ENCODE assay signal across 1 cellular context in the genomic region with DNA sequence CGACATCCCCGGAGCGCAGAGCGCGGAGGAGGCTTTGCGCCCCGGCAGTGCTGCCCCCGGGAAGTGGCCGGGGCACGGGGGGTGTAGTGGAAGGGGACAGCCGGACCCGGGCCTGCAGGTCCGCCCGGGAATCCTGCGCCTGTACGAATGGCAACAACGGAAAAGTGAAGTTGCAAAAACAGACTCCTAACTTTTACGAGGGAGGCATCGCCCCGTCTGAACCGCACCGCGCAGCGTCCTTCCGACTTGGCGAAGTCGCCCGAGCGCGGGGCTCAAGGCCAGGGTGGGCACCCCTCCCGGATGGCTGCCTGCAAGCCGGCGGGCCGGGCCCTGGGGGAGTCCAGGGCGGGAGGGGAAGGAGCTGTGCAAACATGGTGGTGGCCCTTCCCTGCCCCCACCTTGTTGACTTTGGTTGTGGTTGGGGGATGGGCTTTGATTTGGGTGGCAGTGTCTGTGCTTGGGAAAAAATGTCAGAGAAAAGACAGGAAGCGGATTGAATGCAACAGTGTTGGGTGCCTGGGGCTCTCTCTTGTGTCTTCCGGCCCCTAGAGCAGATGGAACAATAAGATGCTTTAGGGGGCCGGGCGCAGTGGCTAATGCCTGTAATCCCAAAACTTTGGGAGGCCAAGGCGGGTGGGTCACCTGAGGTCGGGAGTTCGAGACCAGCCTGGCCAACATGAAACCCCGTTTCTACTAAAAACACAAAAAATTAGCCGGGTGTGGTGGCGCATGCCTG.
A peak's percentile ranks its signal among the peaks of the same experiment; 100 is the strongest.
TF ChIP-seq lines count a peak whose summit lies in the region.

No MANE protein-coding gene starts in this region.

TF ChIP-seq in HepG2, 621 proteins besides CTCF, POLR2A, EP300 and RAD21 (continued from another document and continues in another):
- TF ChIP-seq, protein P1, sequence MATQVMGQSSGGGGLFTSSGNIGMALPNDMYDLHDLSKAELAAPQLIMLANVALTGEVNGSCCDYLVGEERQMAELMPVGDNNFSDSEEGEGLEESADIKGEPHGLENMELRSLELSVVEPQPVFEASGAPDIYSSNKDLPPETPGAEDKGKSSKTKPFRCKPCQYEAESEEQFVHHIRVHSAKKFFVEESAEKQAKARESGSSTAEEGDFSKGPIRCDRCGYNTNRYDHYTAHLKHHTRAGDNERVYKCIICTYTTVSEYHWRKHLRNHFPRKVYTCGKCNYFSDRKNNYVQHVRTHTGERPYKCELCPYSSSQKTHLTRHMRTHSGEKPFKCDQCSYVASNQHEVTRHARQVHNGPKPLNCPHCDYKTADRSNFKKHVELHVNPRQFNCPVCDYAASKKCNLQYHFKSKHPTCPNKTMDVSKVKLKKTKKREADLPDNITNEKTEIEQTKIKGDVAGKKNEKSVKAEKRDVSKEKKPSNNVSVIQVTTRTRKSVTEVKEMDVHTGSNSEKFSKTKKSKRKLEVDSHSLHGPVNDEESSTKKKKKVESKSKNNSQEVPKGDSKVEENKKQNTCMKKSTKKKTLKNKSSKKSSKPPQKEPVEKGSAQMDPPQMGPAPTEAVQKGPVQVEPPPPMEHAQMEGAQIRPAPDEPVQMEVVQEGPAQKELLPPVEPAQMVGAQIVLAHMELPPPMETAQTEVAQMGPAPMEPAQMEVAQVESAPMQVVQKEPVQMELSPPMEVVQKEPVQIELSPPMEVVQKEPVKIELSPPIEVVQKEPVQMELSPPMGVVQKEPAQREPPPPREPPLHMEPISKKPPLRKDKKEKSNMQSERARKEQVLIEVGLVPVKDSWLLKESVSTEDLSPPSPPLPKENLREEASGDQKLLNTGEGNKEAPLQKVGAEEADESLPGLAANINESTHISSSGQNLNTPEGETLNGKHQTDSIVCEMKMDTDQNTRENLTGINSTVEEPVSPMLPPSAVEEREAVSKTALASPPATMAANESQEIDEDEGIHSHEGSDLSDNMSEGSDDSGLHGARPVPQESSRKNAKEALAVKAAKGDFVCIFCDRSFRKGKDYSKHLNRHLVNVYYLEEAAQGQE (IDR thresholded peaks at IDR 0.05; ENCODE audit: borderline replicate concordance in 1 of 2, low read depth in 1 of 2, low read length in 2 of 2) = no peak
- peak; percentile 72 for TF ChIP-seq SPEN (CRISPR knock-in tag; IDR thresholded peaks at IDR 0.05; ENCODE audit: low read depth)
- 0 out of 2 replicates have a peak, but pooled peaks have one; percentile 29 for TF ChIP-seq GTF3A (CRISPR knock-in tag; conservative IDR thresholded peaks at IDR 0.05)
- no peak for TF ChIP-seq ZNF790 (CRISPR knock-in tag; IDR thresholded peaks at IDR 0.05; ENCODE audit: borderline replicate concordance)
- peak; percentile 83; the same call in 1 of the 2 replicates for TF ChIP-seq ZSCAN31 (CRISPR knock-in tag; IDR thresholded peaks at IDR 0.05; ENCODE audit: low read depth)
- TF ChIP-seq, protein P2, sequence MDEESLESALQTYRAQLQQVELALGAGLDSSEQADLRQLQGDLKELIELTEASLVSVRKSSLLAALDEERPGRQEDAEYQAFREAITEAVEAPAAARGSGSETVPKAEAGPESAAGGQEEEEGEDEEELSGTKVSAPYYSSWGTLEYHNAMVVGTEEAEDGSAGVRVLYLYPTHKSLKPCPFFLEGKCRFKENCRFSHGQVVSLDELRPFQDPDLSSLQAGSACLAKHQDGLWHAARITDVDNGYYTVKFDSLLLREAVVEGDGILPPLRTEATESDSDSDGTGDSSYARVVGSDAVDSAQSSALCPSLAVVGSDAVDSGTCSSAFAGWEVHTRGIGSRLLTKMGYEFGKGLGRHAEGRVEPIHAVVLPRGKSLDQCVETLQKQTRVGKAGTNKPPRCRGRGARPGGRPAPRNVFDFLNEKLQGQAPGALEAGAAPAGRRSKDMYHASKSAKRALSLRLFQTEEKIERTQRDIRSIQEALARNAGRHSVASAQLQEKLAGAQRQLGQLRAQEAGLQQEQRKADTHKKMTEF (CRISPR knock-in tag; IDR thresholded peaks at IDR 0.05) = peak; percentile 99
- TF ChIP-seq FOXA1 (IDR thresholded peaks at IDR 0.05) = peak; percentile 86
- TF ChIP-seq FOXA1 (CRISPR knock-in tag; IDR thresholded peaks at IDR 0.05) = peak; percentile 100
- peak; percentile 76; the same call in 1 of the 2 replicates for TF ChIP-seq ZNF232 (CRISPR knock-in tag; IDR thresholded peaks at IDR 0.05; ENCODE audit: borderline replicate concordance)
- TF ChIP-seq MED1 (CRISPR knock-in tag; IDR thresholded peaks at IDR 0.05) = peak; percentile 92
- TF ChIP-seq KDM3A (CRISPR knock-in tag; IDR thresholded peaks at IDR 0.05; ENCODE audit: low read depth) = peak; percentile 92
- TF ChIP-seq, protein P3, sequence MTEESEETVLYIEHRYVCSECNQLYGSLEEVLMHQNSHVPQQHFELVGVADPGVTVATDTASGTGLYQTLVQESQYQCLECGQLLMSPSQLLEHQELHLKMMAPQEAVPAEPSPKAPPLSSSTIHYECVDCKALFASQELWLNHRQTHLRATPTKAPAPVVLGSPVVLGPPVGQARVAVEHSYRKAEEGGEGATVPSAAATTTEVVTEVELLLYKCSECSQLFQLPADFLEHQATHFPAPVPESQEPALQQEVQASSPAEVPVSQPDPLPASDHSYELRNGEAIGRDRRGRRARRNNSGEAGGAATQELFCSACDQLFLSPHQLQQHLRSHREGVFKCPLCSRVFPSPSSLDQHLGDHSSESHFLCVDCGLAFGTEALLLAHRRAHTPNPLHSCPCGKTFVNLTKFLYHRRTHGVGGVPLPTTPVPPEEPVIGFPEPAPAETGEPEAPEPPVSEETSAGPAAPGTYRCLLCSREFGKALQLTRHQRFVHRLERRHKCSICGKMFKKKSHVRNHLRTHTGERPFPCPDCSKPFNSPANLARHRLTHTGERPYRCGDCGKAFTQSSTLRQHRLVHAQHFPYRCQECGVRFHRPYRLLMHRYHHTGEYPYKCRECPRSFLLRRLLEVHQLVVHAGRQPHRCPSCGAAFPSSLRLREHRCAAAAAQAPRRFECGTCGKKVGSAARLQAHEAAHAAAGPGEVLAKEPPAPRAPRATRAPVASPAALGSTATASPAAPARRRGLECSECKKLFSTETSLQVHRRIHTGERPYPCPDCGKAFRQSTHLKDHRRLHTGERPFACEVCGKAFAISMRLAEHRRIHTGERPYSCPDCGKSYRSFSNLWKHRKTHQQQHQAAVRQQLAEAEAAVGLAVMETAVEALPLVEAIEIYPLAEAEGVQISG (CRISPR knock-in tag; IDR thresholded peaks at IDR 0.05) = peak; percentile 87
- peak; percentile 82 for TF ChIP-seq THAP11 (CRISPR knock-in tag; IDR thresholded peaks at IDR 0.05)
- TF ChIP-seq, protein P4, sequence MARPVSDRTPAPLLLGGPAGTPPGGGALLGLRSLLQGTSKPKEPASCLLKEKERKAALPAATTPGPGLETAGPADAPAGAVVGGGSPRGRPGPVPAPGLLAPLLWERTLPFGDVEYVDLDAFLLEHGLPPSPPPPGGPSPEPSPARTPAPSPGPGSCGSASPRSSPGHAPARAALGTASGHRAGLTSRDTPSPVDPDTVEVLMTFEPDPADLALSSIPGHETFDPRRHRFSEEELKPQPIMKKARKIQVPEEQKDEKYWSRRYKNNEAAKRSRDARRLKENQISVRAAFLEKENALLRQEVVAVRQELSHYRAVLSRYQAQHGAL (CRISPR knock-in tag; IDR thresholded peaks at IDR 0.05; ENCODE audit: not compliant biosample characterization) = peak; percentile 85
- TF ChIP-seq HOXA7 (CRISPR knock-in tag; IDR thresholded peaks at IDR 0.05) = no peak
- TF ChIP-seq, protein P5, sequence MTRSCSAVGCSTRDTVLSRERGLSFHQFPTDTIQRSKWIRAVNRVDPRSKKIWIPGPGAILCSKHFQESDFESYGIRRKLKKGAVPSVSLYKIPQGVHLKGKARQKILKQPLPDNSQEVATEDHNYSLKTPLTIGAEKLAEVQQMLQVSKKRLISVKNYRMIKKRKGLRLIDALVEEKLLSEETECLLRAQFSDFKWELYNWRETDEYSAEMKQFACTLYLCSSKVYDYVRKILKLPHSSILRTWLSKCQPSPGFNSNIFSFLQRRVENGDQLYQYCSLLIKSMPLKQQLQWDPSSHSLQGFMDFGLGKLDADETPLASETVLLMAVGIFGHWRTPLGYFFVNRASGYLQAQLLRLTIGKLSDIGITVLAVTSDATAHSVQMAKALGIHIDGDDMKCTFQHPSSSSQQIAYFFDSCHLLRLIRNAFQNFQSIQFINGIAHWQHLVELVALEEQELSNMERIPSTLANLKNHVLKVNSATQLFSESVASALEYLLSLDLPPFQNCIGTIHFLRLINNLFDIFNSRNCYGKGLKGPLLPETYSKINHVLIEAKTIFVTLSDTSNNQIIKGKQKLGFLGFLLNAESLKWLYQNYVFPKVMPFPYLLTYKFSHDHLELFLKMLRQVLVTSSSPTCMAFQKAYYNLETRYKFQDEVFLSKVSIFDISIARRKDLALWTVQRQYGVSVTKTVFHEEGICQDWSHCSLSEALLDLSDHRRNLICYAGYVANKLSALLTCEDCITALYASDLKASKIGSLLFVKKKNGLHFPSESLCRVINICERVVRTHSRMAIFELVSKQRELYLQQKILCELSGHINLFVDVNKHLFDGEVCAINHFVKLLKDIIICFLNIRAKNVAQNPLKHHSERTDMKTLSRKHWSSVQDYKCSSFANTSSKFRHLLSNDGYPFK (CRISPR knock-in tag; IDR thresholded peaks at IDR 0.05; ENCODE audit: borderline replicate concordance) = peak; percentile 71; the same call in 1 of the 2 replicates
- TF ChIP-seq, protein P6, sequence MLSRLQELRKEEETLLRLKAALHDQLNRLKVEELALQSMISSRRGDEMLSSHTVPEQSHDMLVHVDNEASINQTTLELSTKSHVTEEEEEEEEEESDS (CRISPR knock-in tag; IDR thresholded peaks at IDR 0.05; ENCODE audit: borderline replicate concordance) = peak; percentile 94; the same call in 1 of the 2 replicates
- peak; percentile 91 for TF ChIP-seq CCAR2 (optimal IDR thresholded peaks at IDR 0.05; ENCODE audit: low read depth, low read length)
- 0 out of 2 replicates have a peak, but pooled peaks have one; percentile 58 for TF ChIP-seq JUN (CRISPR knock-in tag; IDR thresholded peaks at IDR 0.05)
- no peak for TF ChIP-seq AHR (CRISPR knock-in tag; IDR thresholded peaks at IDR 0.05)
- TF ChIP-seq, protein P7, sequence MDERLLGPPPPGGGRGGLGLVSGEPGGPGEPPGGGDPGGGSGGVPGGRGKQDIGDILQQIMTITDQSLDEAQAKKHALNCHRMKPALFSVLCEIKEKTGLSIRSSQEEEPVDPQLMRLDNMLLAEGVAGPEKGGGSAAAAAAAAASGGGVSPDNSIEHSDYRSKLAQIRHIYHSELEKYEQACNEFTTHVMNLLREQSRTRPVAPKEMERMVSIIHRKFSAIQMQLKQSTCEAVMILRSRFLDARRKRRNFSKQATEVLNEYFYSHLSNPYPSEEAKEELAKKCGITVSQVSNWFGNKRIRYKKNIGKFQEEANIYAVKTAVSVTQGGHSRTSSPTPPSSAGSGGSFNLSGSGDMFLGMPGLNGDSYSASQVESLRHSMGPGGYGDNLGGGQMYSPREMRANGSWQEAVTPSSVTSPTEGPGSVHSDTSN (CRISPR knock-in tag; IDR thresholded peaks at IDR 0.05) = no peak
- TF ChIP-seq, protein P8, sequence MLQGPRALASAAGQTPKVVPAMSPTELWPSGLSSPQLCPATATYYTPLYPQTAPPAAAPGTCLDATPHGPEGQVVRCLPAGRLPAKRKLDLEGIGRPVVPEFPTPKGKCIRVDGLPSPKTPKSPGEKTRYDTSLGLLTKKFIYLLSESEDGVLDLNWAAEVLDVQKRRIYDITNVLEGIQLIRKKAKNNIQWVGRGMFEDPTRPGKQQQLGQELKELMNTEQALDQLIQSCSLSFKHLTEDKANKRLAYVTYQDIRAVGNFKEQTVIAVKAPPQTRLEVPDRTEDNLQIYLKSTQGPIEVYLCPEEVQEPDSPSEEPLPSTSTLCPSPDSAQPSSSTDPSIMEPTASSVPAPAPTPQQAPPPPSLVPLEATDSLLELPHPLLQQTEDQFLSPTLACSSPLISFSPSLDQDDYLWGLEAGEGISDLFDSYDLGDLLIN (CRISPR knock-in tag; IDR thresholded peaks at IDR 0.05; ENCODE audit: borderline replicate concordance) = no peak; the same call in 1 of the 2 replicates
- no peak for TF ChIP-seq NBN (conservative IDR thresholded peaks at IDR 0.05)
- peak; percentile 90 for TF ChIP-seq ZNF160 (CRISPR knock-in tag; IDR thresholded peaks at IDR 0.05)
- peak; percentile 91 for TF ChIP-seq ZFX (CRISPR knock-in tag; IDR thresholded peaks at IDR 0.05; ENCODE audit: low read depth)
- peak; percentile 70; the same call in 1 of the 2 replicates for TF ChIP-seq SIX1 (CRISPR knock-in tag; IDR thresholded peaks at IDR 0.05; ENCODE audit: borderline replicate concordance)
- no peak for TF ChIP-seq SRSF9 (IDR thresholded peaks at IDR 0.05; ENCODE audit: borderline replicate concordance, insufficient read depth, low read depth, low read length, poor library complexity, severe bottlenecking)
- TF ChIP-seq RELA (CRISPR knock-in tag; IDR thresholded peaks at IDR 0.05) = peak; percentile 80; the same call in 1 of the 2 replicates
- peak; percentile 90; the same call in 1 of the 2 replicates for TF ChIP-seq ZNF136 (CRISPR knock-in tag; IDR thresholded peaks at IDR 0.05; ENCODE audit: low read depth)
- TF ChIP-seq ZMYM3 (CRISPR knock-in tag; IDR thresholded peaks at IDR 0.05) = peak; percentile 76
- peak; percentile 94; the same call in 1 of the 2 replicates for TF ChIP-seq ZNF343 (CRISPR knock-in tag; IDR thresholded peaks at IDR 0.05)
- TF ChIP-seq STAG1 (CRISPR knock-in tag; IDR thresholded peaks at IDR 0.05) = no peak
- TF ChIP-seq, protein P9, sequence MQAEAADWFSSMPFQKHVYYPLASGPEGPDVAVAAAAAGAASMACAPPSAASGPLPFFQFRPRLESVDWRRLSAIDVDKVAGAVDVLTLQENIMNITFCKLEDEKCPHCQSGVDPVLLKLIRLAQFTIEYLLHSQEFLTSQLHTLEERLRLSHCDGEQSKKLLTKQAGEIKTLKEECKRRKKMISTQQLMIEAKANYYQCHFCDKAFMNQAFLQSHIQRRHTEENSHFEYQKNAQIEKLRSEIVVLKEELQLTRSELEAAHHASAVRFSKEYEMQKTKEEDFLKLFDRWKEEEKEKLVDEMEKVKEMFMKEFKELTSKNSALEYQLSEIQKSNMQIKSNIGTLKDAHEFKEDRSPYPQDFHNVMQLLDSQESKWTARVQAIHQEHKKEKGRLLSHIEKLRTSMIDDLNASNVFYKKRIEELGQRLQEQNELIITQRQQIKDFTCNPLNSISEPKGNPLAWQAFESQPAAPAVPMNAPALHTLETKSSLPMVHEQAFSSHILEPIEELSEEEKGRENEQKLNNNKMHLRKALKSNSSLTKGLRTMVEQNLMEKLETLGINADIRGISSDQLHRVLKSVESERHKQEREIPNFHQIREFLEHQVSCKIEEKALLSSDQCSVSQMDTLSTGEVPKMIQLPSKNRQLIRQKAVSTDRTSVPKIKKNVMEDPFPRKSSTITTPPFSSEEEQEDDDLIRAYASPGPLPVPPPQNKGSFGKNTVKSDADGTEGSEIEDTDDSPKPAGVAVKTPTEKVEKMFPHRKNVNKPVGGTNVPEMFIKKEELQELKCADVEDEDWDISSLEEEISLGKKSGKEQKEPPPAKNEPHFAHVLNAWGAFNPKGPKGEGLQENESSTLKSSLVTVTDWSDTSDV (CRISPR knock-in tag; IDR thresholded peaks at IDR 0.05) = no peak
- TF ChIP-seq, protein P10, sequence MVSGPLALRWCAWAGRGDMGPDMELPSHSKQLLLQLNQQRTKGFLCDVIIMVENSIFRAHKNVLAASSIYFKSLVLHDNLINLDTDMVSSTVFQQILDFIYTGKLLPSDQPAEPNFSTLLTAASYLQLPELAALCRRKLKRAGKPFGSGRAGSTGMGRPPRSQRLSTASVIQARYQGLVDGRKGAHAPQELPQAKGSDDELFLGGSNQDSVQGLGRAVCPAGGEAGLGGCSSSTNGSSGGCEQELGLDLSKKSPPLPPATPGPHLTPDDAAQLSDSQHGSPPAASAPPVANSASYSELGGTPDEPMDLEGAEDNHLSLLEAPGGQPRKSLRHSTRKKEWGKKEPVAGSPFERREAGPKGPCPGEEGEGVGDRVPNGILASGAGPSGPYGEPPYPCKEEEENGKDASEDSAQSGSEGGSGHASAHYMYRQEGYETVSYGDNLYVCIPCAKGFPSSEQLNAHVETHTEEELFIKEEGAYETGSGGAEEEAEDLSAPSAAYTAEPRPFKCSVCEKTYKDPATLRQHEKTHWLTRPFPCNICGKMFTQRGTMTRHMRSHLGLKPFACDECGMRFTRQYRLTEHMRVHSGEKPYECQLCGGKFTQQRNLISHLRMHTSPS (CRISPR knock-in tag; IDR thresholded peaks at IDR 0.05; ENCODE audit: low read depth) = peak; percentile 84; the same call in 1 of the 2 replicates
- no peak for TF ChIP-seq SOX6 (IDR thresholded peaks at IDR 0.05)
- TF ChIP-seq SOX6 (CRISPR knock-in tag; IDR thresholded peaks at IDR 0.05) = peak; percentile 67
- no peak for TF ChIP-seq ZNF768 (CRISPR knock-in tag; IDR thresholded peaks at IDR 0.05)
